ENCODE assay signal across 8 cellular contexts in genomic region chr14:51157012-51157411, GRCh38.
DNase-seq lines count a peak whose midpoint lies in the region; ATAC-seq and TF ChIP-seq lines count a peak whose summit lies in the region.

No MANE protein-coding gene starts in this region.

- no peaks in the 10 kb centered on the region for H3K4me1 Mint-ChIP-seq in naive thymus-derived CD8-positive, alpha-beta T cell

- DNase-seq in Daoy (ENCODE audit: low read depth) (peak; percentile 22), HCEC 1CT (peak; percentile 49), NCI-H446 treated with DMSO at 0.1 percent for 48 hours (lab: John Stamatoyannopoulos, UW) (peak; percentile 43), erythroblast (lab: John Stamatoyannopoulos, UW) (peak; percentile 25 to 27), HK-2 (ENCODE audit: unreplicated experiment) (no peak), midbrain (lab: John Stamatoyannopoulos, UW) (no peak)
- DNase-seq in naive thymus-derived CD8-positive, alpha-beta T cell, result no peak

- ATAC-seq in naive thymus-derived CD8-positive, alpha-beta T cell, result no peak
- no peak for ATAC-seq in HG03095 (IDR thresholded peaks at IDR 0.05; ENCODE audit: unreplicated experiment)

- peaks cover 0 to 2% (median 0%) of the 10 kb centered on the region in 9 donors for H3K9me3 Mint-ChIP-seq in naive thymus-derived CD8-positive, alpha-beta T cell

- H3K27ac Mint-ChIP-seq in naive thymus-derived CD8-positive, alpha-beta T cell, result no peak overlapping the region

- TF ChIP-seq POLR2A in erythroblast (IDR thresholded peaks at IDR 0.05; ENCODE audit: low read length), result no peak

- POLR2A ChIA-PET in naive thymus-derived CD8-positive, alpha-beta T cell (lab: Charles Lee), result no interaction called here

- no peaks in the 10 kb centered on the region for H3K36me3 Mint-ChIP-seq in naive thymus-derived CD8-positive, alpha-beta T cell

- no peaks in the 10 kb centered on the region for H3K27me3 Mint-ChIP-seq in naive thymus-derived CD8-positive, alpha-beta T cell

- no peak overlapping the region for H3K4me3 Mint-ChIP-seq in naive thymus-derived CD8-positive, alpha-beta T cell

Comparison
In these comparisons a context has a peak if more than half of its experiments do, and no peak if none do; other contexts are left out.
1. DNase-seq: peak in Daoy (single experiment), HCEC 1CT (single experiment), NCI-H446 treated with DMSO at 0.1 percent for 48 hours (single experiment) and erythroblast (2 of 2); none in naive thymus-derived CD8-positive, alpha-beta T cell (0 of 10), HK-2 (single experiment) and midbrain (single experiment).